14 cellular contexts compared by ENCODE assay signal in the genomic region with DNA sequence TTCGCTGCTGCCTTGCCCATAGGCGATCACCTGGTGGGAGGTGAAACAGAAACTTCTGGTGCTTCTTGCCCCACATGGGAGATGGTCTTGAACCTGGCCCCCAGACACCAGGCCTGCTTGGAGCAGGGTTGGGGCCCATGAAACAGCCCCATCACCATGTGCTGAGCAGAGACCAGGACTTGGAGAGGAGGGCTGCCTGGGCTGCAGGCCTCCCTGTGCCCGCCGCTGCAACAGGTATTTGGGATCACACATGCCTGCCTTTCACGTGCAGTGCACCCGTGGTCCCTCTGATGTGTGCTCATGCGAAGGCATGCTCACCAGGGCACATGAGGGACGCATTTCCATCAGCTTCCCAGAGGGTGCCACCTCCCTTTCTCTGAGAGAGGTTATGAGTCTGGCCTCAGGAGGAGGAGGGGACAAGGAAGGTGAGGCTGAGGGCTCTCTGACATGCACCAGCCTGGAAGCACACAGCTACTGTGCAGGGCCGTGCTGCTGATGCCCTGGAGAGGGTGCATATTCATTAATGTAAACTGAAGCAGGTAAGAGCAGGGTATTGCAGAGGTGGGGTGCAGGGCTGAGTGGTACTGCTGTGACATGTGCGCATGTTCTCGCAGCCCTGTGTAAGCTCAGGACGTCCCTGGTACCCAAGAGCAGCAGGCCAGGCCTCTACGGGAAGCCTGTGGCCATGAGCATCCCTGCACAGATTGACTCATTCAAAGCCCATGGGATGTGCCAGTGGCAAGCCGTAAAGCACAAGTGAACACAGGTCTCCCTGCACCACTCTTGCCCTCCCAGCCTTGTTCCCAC. TPM values are rescaled to one million over a fixed set of nuclear protein-coding genes. Genes with fewer than 3 reads are reported as not detected.
"Had no signal": no experiment of that assay in that cellular context is flagged by ENCODE, and none has a peak within 500 bp of the region (broad histone marks: within the 10 kb centered on the region; RNA-seq: fewer than 3 reads in every experiment).

No MANE protein-coding gene starts in this region.

- H3K79me2 ChIP-seq: parathyroid adenoma had no signal

- H3K9me3 ChIP-seq: adrenal gland had no signal

- H3K9ac ChIP-seq: neural progenitor cell, parathyroid adenoma had no signal

- H3K36me3 ChIP-seq: adrenal gland, neural progenitor cell had no signal

- H3K27me3 Mint-ChIP-seq: activated naive CD4-positive, alpha-beta T cell treated with anti-CD3 and anti-CD28 coated beads, Interleukin-2, amount 50 U/mL, for 24 hours; naive B cell; stimulated activated naive B cell treated with anti-CD40 and anti-IgM and Interleukin-4, amounts not matched to agents 10 μg/mL and 1 μg/mL and 100 μg/mL, for 72 hours; T-cell; type B pancreatic cell had no signal

- ATAC-seq: esophagus mucosa; stimulated activated naive B cell treated with anti-CD40 and anti-IgM and Interleukin-4, amounts not matched to agents 10 μg/mL and 1 μg/mL and 100 μg/mL, for 72 hours had no signal

- H3K9me3 Mint-ChIP-seq: activated naive CD4-positive, alpha-beta T cell treated with anti-CD3 and anti-CD28 coated beads, Interleukin-2, amount 50 U/mL, for 24 hours; activated T-helper 2 cell treated with anti-CD3 and anti-CD28 coated beads, Interferon-gamma antibody, Interleukin-2, Interleukin-4, amounts not matched to agents 10 μg/mL and 5 μg/mL and 100 μg/mL, durations not matched to agents 14 hours and 24 hours and 36 hours; naive B cell; neural progenitor cell; stimulated activated naive B cell treated with anti-CD40 and anti-IgM and Interleukin-4, amounts not matched to agents 10 μg/mL and 1 μg/mL and 100 μg/mL, for 72 hours; T-cell had no signal

- H2AFZ ChIP-seq: neural progenitor cell, parathyroid adenoma had no signal

- H3K4me3 Mint-ChIP-seq: activated naive CD4-positive, alpha-beta T cell treated with anti-CD3 and anti-CD28 coated beads, Interleukin-2, amount 50 U/mL, for 24 hours; naive B cell; neural progenitor cell; stimulated activated naive B cell treated with anti-CD40 and anti-IgM and Interleukin-4, amounts not matched to agents 10 μg/mL and 1 μg/mL and 100 μg/mL, for 72 hours; T-cell; type B pancreatic cell had no signal

- H3K36me3 Mint-ChIP-seq: activated naive CD4-positive, alpha-beta T cell treated with anti-CD3 and anti-CD28 coated beads, Interleukin-2, amount 50 U/mL, for 24 hours; type B pancreatic cell had no signal

- H3K4me1 Mint-ChIP-seq: activated naive CD4-positive, alpha-beta T cell treated with anti-CD3 and anti-CD28 coated beads, Interleukin-2, amount 50 U/mL, for 24 hours had no signal

- H3K4me3 ChIP-seq: adrenal gland, neural progenitor cell had no signal

- H3K27ac ChIP-seq: adrenal gland, neural progenitor cell, parathyroid adenoma had no signal

- DNase-seq: activated CD4-positive, CD25-positive, alpha-beta regulatory T cell treated with anti-CD3 and anti-CD28 coated beads, Interleukin-2, amount 50 U/mL, for 72 hours; naive B cell; stimulated activated CD4-positive, alpha-beta T cell treated with anti-CD3 and anti-CD28 coated beads, Interleukin-12 subunit alpha, Interleukin-12 subunit beta, amount 100 ng/mL, for 4 hours; stimulated activated naive B cell treated with anti-CD40 and anti-IgM and Interleukin-4, amounts not matched to agents 10 μg/mL and 1 μg/mL and 100 μg/mL, for 72 hours; T-cell; T1000 had no signal

- H3K27me3 ChIP-seq: adrenal gland, neural progenitor cell had no signal

- H3K27ac Mint-ChIP-seq: activated naive CD4-positive, alpha-beta T cell treated with anti-CD3 and anti-CD28 coated beads, Interleukin-2, amount 50 U/mL, for 24 hours; activated T-helper 2 cell treated with anti-CD3 and anti-CD28 coated beads, Interferon-gamma antibody, Interleukin-2, Interleukin-4, amounts not matched to agents 10 μg/mL and 5 μg/mL and 100 μg/mL, durations not matched to agents 14 hours and 24 hours and 36 hours; T-cell; type B pancreatic cell had no signal

- H3K4me2 ChIP-seq: neural progenitor cell had no signal

- H3K4me1 ChIP-seq: adrenal gland, neural progenitor cell, parathyroid adenoma had no signal

RNA-seq across cellular contexts. Expression of gene OXER1, which starts 4.2 kb away (rescaled TPM):
- total RNA-seq: lung microvascular endothelial cell had no signal

RNA-seq across cellular contexts. Expression of gene HAAO, which starts 24.3 kb away (rescaled TPM):
- total RNA-seq: lung microvascular endothelial cell had no signal
